Comparison of ENCODE assay signal across 8 cellular contexts in the genomic region with DNA sequence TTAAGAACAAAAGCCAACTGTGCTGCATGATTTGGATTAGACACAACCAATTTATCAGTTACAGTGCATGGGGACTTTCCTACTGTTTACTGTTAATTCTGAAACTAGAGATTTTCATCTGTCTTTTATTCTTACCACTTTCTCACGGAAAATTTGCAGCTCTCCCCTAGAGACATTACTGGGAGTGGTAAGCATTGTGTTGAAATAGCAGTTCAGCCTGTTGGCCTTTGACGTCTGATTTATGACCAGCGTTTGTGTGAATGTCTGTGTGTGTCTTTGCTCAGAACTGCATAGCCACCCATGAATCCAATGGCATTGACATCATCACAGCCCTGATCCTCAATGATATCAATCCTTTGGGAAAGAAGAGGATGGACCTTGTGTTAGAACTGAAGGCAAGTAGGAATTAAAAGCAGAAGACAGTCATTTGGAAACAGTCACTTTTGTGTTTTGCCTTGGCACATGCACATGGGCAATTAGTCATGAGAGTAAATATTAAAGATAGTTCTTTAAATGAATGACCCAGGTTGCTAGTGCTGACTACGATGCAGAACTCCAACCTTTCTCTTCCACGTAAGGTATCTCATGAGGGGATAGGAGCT.
DNase-seq lines count a peak whose midpoint lies in the region; ATAC-seq, FAIRE-seq and TF ChIP-seq lines count a peak whose summit lies in the region.

No MANE protein-coding gene starts in this region.

- no peak overlapping the region for H3K27ac Mint-ChIP-seq in HFFc6

- ATAC-seq in A549 (peak; percentile 58 to 71; a peak in 3 of 6 replicates), GM19023 (IDR thresholded peaks at IDR 0.05; ENCODE audit: unreplicated experiment) (peak; percentile 76), HG03103 (IDR thresholded peaks at IDR 0.05; ENCODE audit: low read depth, unreplicated experiment) (peak; percentile 80)

- H2AK5ac ChIP-seq in trophoblast cell (ENCODE audit: low read length) = no peak overlapping the region

- TF ChIP-seq CTCF in A549 (IDR thresholded peaks at IDR 0.05) = no peak
- TF ChIP-seq CTCF in brain microvascular endothelial cell (IDR thresholded peaks at IDR 0.05; ENCODE audit: low read depth, low read length, missing control alignments) = no peak
- no peak for TF ChIP-seq CTCF in HFFc6 (IDR thresholded peaks at IDR 0.05)

- H3K4me2 ChIP-seq in A549 (peak overlapping the region; percentile 47), trophoblast cell (ENCODE audit: low read length) (no peak overlapping the region)

- H3K4ac ChIP-seq in trophoblast cell (ENCODE audit: low read depth, low read length) = no peak overlapping the region

- peaks cover 2% of the 10 kb centered on the region for H3K79me1 ChIP-seq in trophoblast cell (ENCODE audit: low read length)

- H3K9me3 ChIP-seq in A549 (no peaks in the 10 kb centered on the region), adipocyte (ENCODE audit: control insufficient read depth, low read length) (no peaks in the 10 kb centered on the region), trophoblast cell (ENCODE audit: insufficient read depth, low read depth, low read length) (no peaks in the 10 kb centered on the region)

- no peak overlapping the region for H3K14ac ChIP-seq in trophoblast cell (ENCODE audit: low read length)

- H3K27ac ChIP-seq in A549 (peak overlapping the region; percentile 6 to 14; a peak in 3 of 6 replicates), trophoblast cell (ENCODE audit: low read depth, low read length) (no peak overlapping the region), brain microvascular endothelial cell (no peak overlapping the region)

- H3K23ac ChIP-seq in trophoblast cell (ENCODE audit: low read length) = no peak overlapping the region

- H2BK12ac ChIP-seq in trophoblast cell (ENCODE audit: low read length) = no peak overlapping the region

- TF ChIP-seq RAD21 in A549 (conservative IDR thresholded peaks at IDR 0.05 in 1 of 2, IDR thresholded peaks at IDR 0.05 in 1 of 2) = no peak

- WGBS in A549 (ENCODE audit: missing lambda C conversion rate) = 36% methylated on average over 5 of the region's 5 CpGs
- WGBS in trophoblast cell (ENCODE audit: extremely low coverage, insufficient coverage, insufficient read length) = no CpG with 5 or more reads among the region's 5 CpGs

- no peak for FAIRE-seq in A549 (lab: Jason Lieb, UNC)

- no peaks in the 10 kb centered on the region for H3K36me3 Mint-ChIP-seq in HFFc6 (ENCODE audit: low read depth)

- no peak for TF ChIP-seq EP300 in A549 (IDR thresholded peaks at IDR 0.05)

- POLR2A ChIA-PET in A549 (lab: Yijun Ruan, JAX) = no interaction called here

- no peak overlapping the region for H2BK5ac ChIP-seq in trophoblast cell (ENCODE audit: low read depth, low read length, poor library complexity)

- H3K27me3 ChIP-seq in adipocyte (replicated peaks; ENCODE audit: control insufficient read depth, insufficient read depth, low read length) (no peaks in the 10 kb centered on the region), trophoblast cell (ENCODE audit: insufficient read depth, low read length) (no peaks in the 10 kb centered on the region), brain microvascular endothelial cell (replicated peaks) (no peaks in the 10 kb centered on the region)

- no peak overlapping the region for H3K9ac ChIP-seq in adipocyte (ENCODE audit: low read length)
- H3K9ac ChIP-seq in trophoblast cell (ENCODE audit: low read length) = no peak overlapping the region

- H3K9me3 Mint-ChIP-seq in HFFc6 = no peaks in the 10 kb centered on the region

- H3K27me3 Mint-ChIP-seq in HFFc6 (ENCODE audit: insufficient read depth) = peaks cover 2% of the 10 kb centered on the region

- H3K79me2 ChIP-seq in trophoblast cell (ENCODE audit: control insufficient read depth, insufficient read depth, low read length, poor library complexity) = no peaks in the 10 kb centered on the region

- H2AFZ ChIP-seq in trophoblast cell (ENCODE audit: insufficient read depth, low read length, poor library complexity) = no peak overlapping the region

- CTCF ChIA-PET in A549 (lab: Yijun Ruan, JAX) = interaction anchor here (0.6 kb wide), 1 partner anchor 394 kb away, joined by 3 read pairs; no protein-coding TSS in a partner anchor

- peaks cover 2% of the 10 kb centered on the region for H3K36me3 ChIP-seq in adipocyte (ENCODE audit: control insufficient read depth, insufficient read depth, low read length, severe bottlenecking)
- no peaks in the 10 kb centered on the region for H3K36me3 ChIP-seq in trophoblast cell (ENCODE audit: control insufficient read depth in 1 of 2, insufficient read depth in 2 of 2, low read length in 2 of 2)
- H3K36me3 ChIP-seq in brain microvascular endothelial cell (replicated peaks) = no peaks in the 10 kb centered on the region

- H4K12ac ChIP-seq in trophoblast cell (ENCODE audit: low read depth, low read length) = no peak overlapping the region

- H4K8ac ChIP-seq in trophoblast cell (ENCODE audit: low read depth, low read length) = no peak overlapping the region

- H3K4me1 ChIP-seq in A549 = peaks cover 20% of the 10 kb centered on the region
- peaks cover 32% of the 10 kb centered on the region for H3K4me1 ChIP-seq in adipocyte (ENCODE audit: control insufficient read depth, insufficient read depth, low read length)
- peaks cover 0 to 2% of the 10 kb centered on the region in 2 experiments for H3K4me1 ChIP-seq in trophoblast cell (ENCODE audit: control insufficient read depth in 1 of 2, insufficient read depth in 2 of 2, low read length in 2 of 2)

- in situ Hi-C loops in brain microvascular endothelial cell (cut with HindIII; ENCODE audit: low pct_ligation_motif_present, low sequenced_read_pairs) = no loop called here

- H3K4me1 Mint-ChIP-seq in HFFc6 (ENCODE audit: low read depth) = peaks cover 7% of the 10 kb centered on the region

- no peak overlapping the region for H3K4me3 Mint-ChIP-seq in HFFc6

- H3K4me3 ChIP-seq in A549 = no peak overlapping the region
- no peak overlapping the region for H3K4me3 ChIP-seq in adipocyte (ENCODE audit: low read length)
- H3K4me3 ChIP-seq in trophoblast cell (ENCODE audit: low read depth, low read length) = no peak overlapping the region
- H3K4me3 ChIP-seq in brain microvascular endothelial cell (ENCODE audit: low read depth, low read length) = no peak overlapping the region

- no peak overlapping the region for H4K91ac ChIP-seq in trophoblast cell (ENCODE audit: low read depth, low read length)

- peak; percentile 16 to 79 for DNase-seq in A549 (ENCODE audit: low read depth in 1 of 2, low spot score in 1 of 2)
- peak; percentile 47 for DNase-seq in adipocyte (ENCODE audit: low read depth)
- DNase-seq in trophoblast cell = peak; percentile 13 to 26
- no peak for DNase-seq in brain microvascular endothelial cell
- no peak for DNase-seq in HFFc6
- DNase-seq in NCI-H82 (lab: John Stamatoyannopoulos, UW) = no peak

- no peak overlapping the region for H3K18ac ChIP-seq in trophoblast cell (ENCODE audit: low read length)

- no peak for TF ChIP-seq POLR2A in A549 (IDR thresholded peaks at IDR 0.05; ENCODE audit: low read length)

- no peak overlapping the region for H2BK120ac ChIP-seq in trophoblast cell (ENCODE audit: insufficient read depth, low read length, poor library complexity)

TF ChIP-seq in A549, 52 proteins besides CTCF, POLR2A, EP300 and RAD21:
- TF ChIP-seq PHF8 (IDR thresholded peaks at IDR 0.05; ENCODE audit: borderline replicate concordance, low read depth) = no peak
- TF ChIP-seq FOXS1 (CRISPR knock-in tag; IDR thresholded peaks at IDR 0.05) = no peak
- TF ChIP-seq FOSB (CRISPR knock-in tag; IDR thresholded peaks at IDR 0.05) = no peak
- TF ChIP-seq EHMT2 (IDR thresholded peaks at IDR 0.05; ENCODE audit: low read depth) = no peak
- TF ChIP-seq MAZ (IDR thresholded peaks at IDR 0.05; ENCODE audit: borderline replicate concordance, low read depth, low read length) = no peak
- TF ChIP-seq KDM1A (IDR thresholded peaks at IDR 0.05; ENCODE audit: low read depth) = no peak

Comparison
In these comparisons a context has a peak if more than half of its experiments do, and no peak if none do; other contexts are left out.
1. DNase-seq: peak in A549 (2 of 2), adipocyte (single experiment) and trophoblast cell (2 of 2); none in brain microvascular endothelial cell (single experiment), HFFc6 (single experiment) and NCI-H82 (single experiment).
2. H3K27ac ChIP-seq: peak in A549 (2 of 2); none in trophoblast cell (single experiment) and brain microvascular endothelial cell (single experiment).
3. Peak in every context shown above with its lines, with median percentiles within 50 percentile points of each other: ATAC-seq.